In the genomic region with DNA sequence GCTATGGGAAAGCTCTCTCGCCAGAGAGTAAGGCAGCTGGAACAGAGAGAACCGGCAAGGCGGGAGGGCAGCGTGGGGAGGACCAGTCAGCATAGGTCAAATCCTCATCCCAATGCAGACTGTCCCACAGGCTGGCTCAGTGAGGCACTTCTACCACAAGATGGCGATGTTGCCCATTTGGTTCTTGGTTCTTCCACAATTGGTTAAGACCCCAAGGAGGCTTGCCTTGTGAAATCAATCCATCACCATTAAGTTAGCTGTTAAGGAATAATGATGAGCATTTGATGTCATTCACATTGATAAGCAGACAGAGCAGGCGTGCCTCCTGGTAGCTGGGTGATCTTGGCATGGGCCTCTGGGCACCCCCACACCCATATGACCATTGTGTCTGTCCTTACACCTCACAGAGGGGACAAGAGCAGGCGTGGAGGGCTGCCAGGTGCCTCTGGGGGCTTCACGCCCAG, we compare ENCODE assay signal across 8 cellular contexts. TPM values are rescaled to one million over a fixed set of nuclear protein-coding genes. Genes with fewer than 3 reads are reported as not detected.
DNase-seq lines count a peak whose midpoint lies in the region; ATAC-seq and TF ChIP-seq lines count a peak whose summit lies in the region.

No MANE protein-coding gene starts in this region.

- H3K27me3 ChIP-seq in SJSA1 (replicated peaks), result no peaks in the 10 kb centered on the region
- no peaks in the 10 kb centered on the region for H3K27me3 ChIP-seq in cardiac muscle cell

- no peaks in the 10 kb centered on the region for H3K36me3 ChIP-seq in SJSA1
- no peaks in the 10 kb centered on the region for H3K36me3 ChIP-seq in cardiac muscle cell

- H3K27ac ChIP-seq in SJSA1 (no peak overlapping the region), cardiac muscle cell (no peak overlapping the region)

- H3K9me3 Mint-ChIP-seq in activated naive CD4-positive, alpha-beta T cell treated with anti-CD3 and anti-CD28 coated beads, Interleukin-2, amount 50 U/mL, for 72 hours, result no peaks in the 10 kb centered on the region

- peak; percentile 95 for TF ChIP-seq CTCF in cardiac muscle cell (IDR thresholded peaks at IDR 0.05; ENCODE audit: low read depth, low read length)

- DNase-seq in Caki2 (ENCODE audit: low read depth) (peak; percentile 52), Kasumi-1 (lab: John Stamatoyannopoulos, UW) (peak; percentile 50 to 52), SJSA1 (ENCODE audit: low read depth in 1 of 2, low spot score in 2 of 2) (peak; percentile 52 to 68), cardiac muscle cell (ENCODE audit: low read depth in 1 of 2, low spot score in 1 of 2) (peak; percentile 83 to 88), posterior cingulate gyrus (peak in 8 of 10 donors; percentile 32 to 95 (median 76))
- peak in 1 of 2 donors; percentile 70 for DNase-seq in activated naive CD4-positive, alpha-beta T cell treated with anti-CD3 and anti-CD28 coated beads, Interleukin-2, amount 50 U/mL, for 72 hours (ENCODE audit: low spot score in 2 of 2)

- H3K4me3 ChIP-seq in SJSA1 (no peak overlapping the region), cardiac muscle cell (no peak overlapping the region)

- H3K4me1 ChIP-seq in SJSA1 (replicated peaks), result peaks cover 9% of the 10 kb centered on the region
- no peaks in the 10 kb centered on the region for H3K4me1 ChIP-seq in cardiac muscle cell (ENCODE audit: low read depth)

- in situ Hi-C loops in Caki2 (cut with HindIII; ENCODE audit: low pct_unique_long_range_greater_than_20kb, low sequenced_read_pairs), result no loop called here

- no peaks in the 10 kb centered on the region for H3K36me3 Mint-ChIP-seq in activated naive CD4-positive, alpha-beta T cell treated with anti-CD3 and anti-CD28 coated beads, Interleukin-2, amount 50 U/mL, for 72 hours

- ATAC-seq in GM19467 (IDR thresholded peaks at IDR 0.05; ENCODE audit: unreplicated experiment), result peak; percentile 66
- peak; percentile 71 to 78 for ATAC-seq in activated naive CD4-positive, alpha-beta T cell treated with anti-CD3 and anti-CD28 coated beads, Interleukin-2, amount 50 U/mL, for 72 hours
- ATAC-seq in GM21526 (IDR thresholded peaks at IDR 0.05; ENCODE audit: low FRiP score, unreplicated experiment), result no peak

- H3K9me3 ChIP-seq in SJSA1 (replicated peaks) (no peaks in the 10 kb centered on the region), cardiac muscle cell (ENCODE audit: low read depth) (no peaks in the 10 kb centered on the region)

- no peak overlapping the region for H3K27ac Mint-ChIP-seq in activated naive CD4-positive, alpha-beta T cell treated with anti-CD3 and anti-CD28 coated beads, Interleukin-2, amount 50 U/mL, for 72 hours

- intact Hi-C loops in posterior cingulate gyrus (cut with DNase I), result loop anchor here (1.0 kb wide), 1 partner anchor 164 kb away; no protein-coding TSS in a partner anchor

RNA-seq across cellular contexts. Expression of gene CSTL1, which starts 2.4 kb away (rescaled TPM):
- not detected in 2 replicates for total RNA-seq in Caki2 (2014; rRNA removed; shearing (Covaris generic); ENCODE audit: low replicate concordance)
- not detected in 2 replicates for total RNA-seq in SJSA1 (2014; rRNA removed; shearing (Covaris generic))
- total RNA-seq in activated naive CD4-positive, alpha-beta T cell treated with anti-CD3 and anti-CD28 coated beads, Interleukin-2, amount 50 U/mL, for 72 hours, result not detected
- total RNA-seq in cardiac muscle cell, result not detected in 2 replicates
- not detected in 2 replicates for polyA plus RNA-seq in cardiac muscle cell

RNA-seq across cellular contexts. Expression of gene CST11, which starts 10.8 kb away (rescaled TPM):
- total RNA-seq in Caki2 (2014; rRNA removed; shearing (Covaris generic); ENCODE audit: low replicate concordance), result not detected in 2 replicates
- not detected in 2 replicates for total RNA-seq in SJSA1 (2014; rRNA removed; shearing (Covaris generic))
- total RNA-seq in activated naive CD4-positive, alpha-beta T cell treated with anti-CD3 and anti-CD28 coated beads, Interleukin-2, amount 50 U/mL, for 72 hours, result not detected
- total RNA-seq in cardiac muscle cell, result not detected in 2 replicates
- polyA plus RNA-seq in cardiac muscle cell, result not detected in 2 replicates

RNA-seq across cellular contexts. Expression of gene NAPB, which starts 20.6 kb away (rescaled TPM):
- total RNA-seq in Caki2 (2014; rRNA removed; shearing (Covaris generic); ENCODE audit: low replicate concordance), result 3.1 and 4.3 TPM in 2 replicates
- total RNA-seq in SJSA1 (2014; rRNA removed; shearing (Covaris generic)), result 8.8 and 9.2 TPM in 2 replicates
- 10 to 100 TPM; 10.1 to 16.2 TPM for total RNA-seq in activated naive CD4-positive, alpha-beta T cell treated with anti-CD3 and anti-CD28 coated beads, Interleukin-2, amount 50 U/mL, for 72 hours
- 10.0 and 16.6 TPM in 2 replicates for total RNA-seq in cardiac muscle cell
- 12.9 and 27.2 TPM in 2 replicates for polyA plus RNA-seq in cardiac muscle cell

RNA-seq across cellular contexts. Expression of gene CST8, which starts 49.0 kb away (rescaled TPM):
- not detected in 2 replicates for total RNA-seq in Caki2 (2014; rRNA removed; shearing (Covaris generic); ENCODE audit: low replicate concordance)
- not detected in 2 replicates for total RNA-seq in SJSA1 (2014; rRNA removed; shearing (Covaris generic))
- total RNA-seq in activated naive CD4-positive, alpha-beta T cell treated with anti-CD3 and anti-CD28 coated beads, Interleukin-2, amount 50 U/mL, for 72 hours, result not detected
- not detected in 2 replicates for total RNA-seq in cardiac muscle cell
- polyA plus RNA-seq in cardiac muscle cell, result not detected in 2 replicates
